16 cellular contexts compared by ENCODE assay signal in the genomic region with DNA sequence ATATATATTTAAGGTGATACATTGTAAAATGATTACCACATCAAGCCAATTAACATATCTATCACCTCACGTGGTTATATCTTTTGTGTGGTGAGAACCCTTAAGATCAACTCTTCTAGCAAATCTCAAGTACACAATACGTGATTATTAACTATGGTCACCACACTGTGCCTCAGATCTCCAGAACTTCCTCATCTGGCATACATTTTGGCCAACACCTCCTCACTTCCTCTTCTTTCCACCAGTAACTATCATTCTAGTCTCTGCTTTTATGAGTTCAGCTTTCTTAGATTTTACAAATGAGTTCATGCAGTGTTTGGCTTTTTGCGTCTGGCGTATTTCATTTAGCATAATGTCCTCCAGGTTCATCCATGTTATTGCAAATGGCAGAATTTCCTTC. TPM values are rescaled to one million over a fixed set of nuclear protein-coding genes. Genes with fewer than 3 reads are reported as not detected.
A peak's percentile ranks its signal among the peaks of the same experiment; 100 is the strongest.
DNase-seq lines count a peak whose midpoint lies in the region; ATAC-seq and TF ChIP-seq lines count a peak whose summit lies in the region.
"Had no signal": no experiment of that assay in that cellular context is flagged by ENCODE, and none has a peak within 500 bp of the region (broad histone marks: within the 10 kb centered on the region; RNA-seq: fewer than 3 reads in every experiment).

No MANE protein-coding gene starts in this region.

- in situ Hi-C loops in HAP-1 (cut with MboI; ENCODE audit: low sequenced_read_pairs): no loop called here

- peak; percentile 24 for DNase-seq in GM12865 (ENCODE audit: low read depth)
- DNase-seq in SIG-M5 (lab: John Stamatoyannopoulos, UW): peak; percentile 3
- DNase-seq in medulla oblongata (ENCODE audit: extremely low spot score): peak; percentile 53
- no peak for DNase-seq in A673 (ENCODE audit: low spot score)
- DNase-seq in HAP-1 (ENCODE audit: low spot score in 2 of 2): no peak
- no peak for DNase-seq in NCI-H2196 treated with DMSO at 0.1 percent for 48 hours (lab: John Stamatoyannopoulos, UW; ENCODE audit: unreplicated experiment)
- DNase-seq: amygdala; endodermal cell; left colon; NK-92 treated with Interleukin-12 subunit alpha and Interleukin-12 subunit beta, amount 100 ng/mL, for 24 hours had no signal

- peak; percentile 43 for ATAC-seq in HG03175 (IDR thresholded peaks at IDR 0.05; ENCODE audit: unreplicated experiment)
- ATAC-seq in GM19452 (IDR thresholded peaks at IDR 0.05; ENCODE audit: unreplicated experiment): no peak
- ATAC-seq: activated T-helper 17 cell treated with anti-CD3 and anti-CD28 coated beads, Interleukin-2, amount 50 U/mL, for 72 hours; left colon had no signal

- CTCF ChIA-PET in A673 (lab: Charles Lee): no interaction called here

- TF ChIP-seq CTCF in GM12865 (IDR thresholded peaks at IDR 0.05; ENCODE audit: insufficient read depth, low read depth, low read length, missing control alignments) (no peak), A673 (conservative IDR thresholded peaks at IDR 0.05; ENCODE audit: low read depth, low read length) (no peak)

- H3K27ac ChIP-seq in A673 (ENCODE audit: low read depth, low read length, poor library complexity, severe bottlenecking): no peak overlapping the region

- H3K4me1 ChIP-seq in A673 (ENCODE audit: insufficient read depth, low read length, poor library complexity, severe bottlenecking) (peaks cover 16% of the 10 kb centered on the region), HAP-1 (0 out of 2 replicates have a peak, but pooled peaks cover 2% of the 10 kb centered on the region)

- no peak overlapping the region for H3K4me3 ChIP-seq in GM12865 (ENCODE audit: low read depth, low read length)
- no peak overlapping the region for H3K4me3 ChIP-seq in A673 (ENCODE audit: low read depth, low read length, poor library complexity, severe bottlenecking)
- H3K4me3 ChIP-seq in HAP-1: no peak overlapping the region

- H3K27me3 ChIP-seq in A673 (replicated peaks; ENCODE audit: insufficient read depth, low read depth, low read length, poor library complexity) (peaks cover 6% of the 10 kb centered on the region), HAP-1 (ENCODE audit: low read depth) (0 out of 2 replicates have a peak, but pooled peaks cover 3% of the 10 kb centered on the region)

- intact Hi-C loops in A673 (cut with micrococcal nuclease; ENCODE audit: unreplicated experiment): no loop called here

- H3K9me3 ChIP-seq in A673 (ENCODE audit: low read depth, low read length, poor library complexity, severe bottlenecking) (no peaks in the 10 kb centered on the region), HAP-1 (no peaks in the 10 kb centered on the region)

- POLR2A ChIA-PET in A673 (lab: Charles Lee; ENCODE audit: low non-redundant PET): no interaction called here

- H3K36me3 ChIP-seq in A673 (ENCODE audit: insufficient read depth, low read length, poor library complexity, severe bottlenecking) (no peaks in the 10 kb centered on the region), HAP-1 (replicated peaks) (no peaks in the 10 kb centered on the region)

- BruUV-seq in A673 (replicated peaks; lab: Mats Ljungman, UMichigan): no TSS peak

RNA-seq across cellular contexts. Expression of a gene that starts 35.9 kb away (rescaled TPM):
- not detected in 2 replicates for total RNA-seq in A673 (2021)
- total RNA-seq: activated T-helper 17 cell treated with anti-CD3 and anti-CD28 coated beads, Interleukin-2, amount 50 U/mL, for 72 hours; endodermal cell; left colon; pulmonary artery endothelial cell; SK-MEL-5; subcutaneous adipose tissue had no signal

RNA-seq across cellular contexts. Expression of a gene that starts 57.5 kb away (rescaled TPM):
- total RNA-seq in A673 (2021): 20.8 and 23.2 TPM in 2 replicates

Comparison
In these comparisons a context has a peak if more than half of its experiments do, and no peak if none do; other contexts are left out.
1. DNase-seq: peak in GM12865 (single experiment), SIG-M5 (single experiment) and medulla oblongata (single experiment); none in A673 (single experiment), HAP-1 (0 of 2) and NCI-H2196 treated with DMSO at 0.1 percent for 48 hours (single experiment).